Comparison of ENCODE assay signal across 14 cellular contexts in the genomic region with DNA sequence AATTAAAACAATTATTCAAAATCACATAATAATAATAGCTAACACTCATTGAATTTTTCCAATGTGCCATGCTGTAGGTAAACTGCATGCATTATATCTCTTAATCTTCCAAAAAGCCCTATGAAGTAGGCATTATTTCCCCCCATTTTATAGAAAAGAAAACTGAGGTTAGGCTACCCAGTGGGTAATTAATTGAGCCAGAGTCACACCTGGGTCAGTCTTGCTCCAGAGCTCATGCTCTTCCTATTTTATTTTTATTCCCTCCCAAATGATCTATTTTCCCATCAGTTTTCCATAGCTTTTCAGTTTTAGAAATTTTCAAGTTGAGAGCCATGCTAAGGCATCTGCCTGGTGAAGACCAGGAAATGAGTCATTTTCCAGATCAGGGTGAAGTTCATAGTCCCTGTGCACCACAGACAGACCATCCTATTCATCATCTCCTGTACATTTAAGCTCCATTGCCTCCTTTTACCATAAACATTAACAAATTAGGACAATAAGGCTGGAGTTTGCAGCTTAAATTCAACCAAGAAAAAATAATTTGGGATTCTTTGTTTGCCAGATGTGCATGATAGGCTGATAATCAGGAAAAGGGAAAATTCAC.
DNase-seq lines count a peak whose midpoint lies in the region; ATAC-seq and TF ChIP-seq lines count a peak whose summit lies in the region.
"Had no signal": no experiment of that assay in that cellular context is flagged by ENCODE, and none has a peak within 500 bp of the region (broad histone marks: within the 10 kb centered on the region; RNA-seq: fewer than 3 reads in every experiment).

No MANE protein-coding gene starts in this region.

- no peaks in the 10 kb centered on the region for H3K36me3 ChIP-seq in psoas muscle (ENCODE audit: insufficient read depth in 1 of 2, low read depth in 1 of 2)
- H3K36me3 ChIP-seq: vagina had no signal

- ATAC-seq in psoas muscle: no peak
- ATAC-seq: activated T-cell treated with anti-CD3 and anti-CD28 coated beads, Interleukin-2, amount 50 U/mL, for 4 hours; HCT116 had no signal

- H3K27ac ChIP-seq in psoas muscle: no peak overlapping the region
- H3K27ac ChIP-seq: vagina had no signal

- no peak overlapping the region for H3K4me3 ChIP-seq in psoas muscle
- H3K4me3 ChIP-seq: vagina had no signal

- DNase-seq in AG20443 (ENCODE audit: low spot score) (peak; percentile 39), Kasumi-1 (lab: John Stamatoyannopoulos, UW) (peak; percentile 11 to 59), amniotic epithelial cell (ENCODE audit: low read depth) (peak; percentile 86), hepatic stellate cell (ENCODE audit: low spot score) (peak; percentile 17), germinal center (ENCODE audit: low spot score) (no peak), 8988T (no peak), activated T-cell treated with anti-CD3 and anti-CD28 coated beads for 4 hours (no peak), psoas muscle (no peak)
- DNase-seq: activated CD4-positive, alpha-beta T cell treated with anti-CD3 and anti-CD28 coated beads for 1 hour; activated T-cell treated with anti-CD3 and anti-CD28 coated beads, Interleukin-2, amount 50 U/mL, for 4 hours; NCI-H187; stimulated activated CD8-positive, alpha-beta memory T cell treated with anti-CD3 and anti-CD28 coated beads, Interleukin-4, amount 100 ng/mL, for 48 hours had no signal

- H3K27me3 ChIP-seq in psoas muscle (ENCODE audit: insufficient read depth in 3 of 3, low read length in 2 of 3): no peaks in the 10 kb centered on the region
- H3K27me3 ChIP-seq: vagina had no signal

- H3K9me3 ChIP-seq in psoas muscle: no peaks in the 10 kb centered on the region
- H3K9me3 ChIP-seq: vagina had no signal

- TF ChIP-seq CTCF in psoas muscle (IDR thresholded peaks at IDR 0.05): no peak

- H3K4me1 ChIP-seq in psoas muscle: no peaks in the 10 kb centered on the region

- intact Hi-C loops in psoas muscle (cut with DNase I): no loop called here

Comparison
In these comparisons a context has a peak if more than half of its experiments do, and no peak if none do; other contexts are left out.
1. DNase-seq: peak in AG20443 (single experiment), Kasumi-1 (2 of 2), amniotic epithelial cell (single experiment) and hepatic stellate cell (single experiment); none in germinal center (single experiment), 8988T (single experiment), activated T-cell treated with anti-CD3 and anti-CD28 coated beads for 4 hours (single experiment) and psoas muscle (0 of 2).